In the genomic region with DNA sequence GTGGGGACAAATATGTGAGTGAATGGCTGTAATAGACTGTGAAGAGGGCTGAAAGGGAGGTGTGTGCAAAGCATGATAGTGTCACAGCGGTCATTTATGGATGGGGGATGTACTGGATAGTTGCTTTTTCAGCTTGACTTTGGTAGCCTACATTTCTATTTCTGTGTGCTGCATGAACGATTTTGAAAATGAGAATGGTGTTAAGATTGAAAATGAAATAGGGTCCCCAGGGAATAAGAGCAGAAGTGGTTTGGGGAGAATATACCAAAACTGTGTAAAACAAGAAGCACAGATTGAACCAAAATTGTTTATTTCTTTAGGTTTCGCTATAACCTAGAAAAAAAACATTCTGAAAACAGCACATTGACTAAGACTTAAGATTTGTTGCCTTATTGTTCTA, we compare ENCODE assay signal across 14 cellular contexts. TPM values are rescaled to one million over a fixed set of nuclear protein-coding genes. Genes with fewer than 3 reads are reported as not detected.
DNase-seq lines count a peak whose midpoint lies in the region; ATAC-seq and TF ChIP-seq lines count a peak whose summit lies in the region.
"Had no signal": no experiment of that assay in that cellular context is flagged by ENCODE, and none has a peak within 500 bp of the region (broad histone marks: within the 10 kb centered on the region; RNA-seq: fewer than 3 reads in every experiment).

No MANE protein-coding gene starts in this region.

- H3K9me3 ChIP-seq in endodermal cell (ENCODE audit: control insufficient read depth, low read length), result no peaks in the 10 kb centered on the region
- H3K9me3 ChIP-seq: esophagus squamous epithelium had no signal

- H3K27me3 ChIP-seq in endodermal cell (ENCODE audit: control insufficient read depth, insufficient read depth, low read length, poor library complexity, severe bottlenecking), result no peaks in the 10 kb centered on the region

- H3K27ac ChIP-seq in coronary artery (no peak overlapping the region), endodermal cell (ENCODE audit: low read depth, low read length) (no peak overlapping the region)
- H3K27ac ChIP-seq: esophagus squamous epithelium had no signal

- 89 to 90% methylated on average over 2 to 3 of the region's 3 CpGs for WGBS in endodermal cell (ENCODE audit: insufficient coverage in 1 of 2, insufficient read length in 1 of 2), 2 experiments

- H3K9me3 Mint-ChIP-seq in endodermal cell, result no peaks in the 10 kb centered on the region
- H3K9me3 Mint-ChIP-seq: central memory CD8-positive, alpha-beta T cell had no signal

- H3K4me3 Mint-ChIP-seq in endodermal cell, result no peak overlapping the region
- H3K4me3 Mint-ChIP-seq: CD4-positive, CD25-positive, alpha-beta regulatory T cell; central memory CD8-positive, alpha-beta T cell had no signal

- H3K36me3 ChIP-seq in endodermal cell (ENCODE audit: control insufficient read depth, insufficient read depth, low read length), result no peaks in the 10 kb centered on the region
- H3K36me3 ChIP-seq: esophagus squamous epithelium had no signal

- H3K4me1 ChIP-seq in endodermal cell (ENCODE audit: control insufficient read depth, insufficient read depth, low read length), result no peaks in the 10 kb centered on the region
- H3K4me1 ChIP-seq: esophagus squamous epithelium had no signal

- peaks cover 24% of the 10 kb centered on the region for H3K4me1 Mint-ChIP-seq in endodermal cell
- H3K4me1 Mint-ChIP-seq: central memory CD8-positive, alpha-beta T cell had no signal

- no peak for DNase-seq in coronary artery (ENCODE audit: low spot score)
- DNase-seq in endodermal cell, result no peak
- DNase-seq in T-helper 9 cell, result no peak
- no peak for DNase-seq in NCI-H446 (lab: John Stamatoyannopoulos, UW)
- DNase-seq: activated CD4-positive, alpha-beta T cell treated with anti-CD3 and anti-CD28 coated beads for 4 hours; CD4-positive, CD25-positive, alpha-beta regulatory T cell; esophagus squamous epithelium; right cardiac atrium had no signal

- H3K27me3 Mint-ChIP-seq in endodermal cell (ENCODE audit: insufficient read depth), result no peaks in the 10 kb centered on the region
- H3K27me3 Mint-ChIP-seq: CD4-positive, CD25-positive, alpha-beta regulatory T cell; central memory CD8-positive, alpha-beta T cell had no signal

- H3K27ac Mint-ChIP-seq in endodermal cell, result no peak overlapping the region
- H3K27ac Mint-ChIP-seq: CD4-positive, CD25-positive, alpha-beta regulatory T cell had no signal

- H3K36me3 Mint-ChIP-seq in endodermal cell (ENCODE audit: low read depth), result no peaks in the 10 kb centered on the region
- H3K36me3 Mint-ChIP-seq: CD4-positive, CD25-positive, alpha-beta regulatory T cell had no signal

- no peak for TF ChIP-seq CTCF in coronary artery (IDR thresholded peaks at IDR 0.05)
- TF ChIP-seq CTCF in endodermal cell (conservative IDR thresholded peaks at IDR 0.05), result no peak

- peak; percentile 68 for ATAC-seq in GM18511 (IDR thresholded peaks at IDR 0.05; ENCODE audit: unreplicated experiment)
- peak; percentile 69 for ATAC-seq in GM21367 (IDR thresholded peaks at IDR 0.05; ENCODE audit: unreplicated experiment)
- peak; percentile 52 for ATAC-seq in HG02943 (IDR thresholded peaks at IDR 0.05; ENCODE audit: low read depth, unreplicated experiment)
- ATAC-seq in HG03558 (IDR thresholded peaks at IDR 0.05; ENCODE audit: extremely low read depth, unreplicated experiment), result peak; percentile 54
- ATAC-seq: right cardiac atrium had no signal

- H3K4me3 ChIP-seq in coronary artery, result no peak overlapping the region
- no peak overlapping the region for H3K4me3 ChIP-seq in endodermal cell (ENCODE audit: low read length)
- H3K4me3 ChIP-seq: esophagus squamous epithelium had no signal

- H3K9ac ChIP-seq in endodermal cell (ENCODE audit: extremely low read depth, low read length, poor library complexity, severe bottlenecking), result no peak overlapping the region

RNA-seq across cellular contexts. Expression of a gene that starts 58.8 kb away (rescaled TPM):
- not detected for total RNA-seq in endodermal cell
- polyA plus RNA-seq in endodermal cell (2013, experiment 1 of 2), result not detected
- not detected for polyA plus RNA-seq in endodermal cell (2013, experiment 2 of 2)
- total RNA-seq: HT1080, right cardiac atrium had no signal
- polyA plus RNA-seq: right cardiac atrium had no signal
